Comparison of ENCODE assay signal across 16 cellular contexts in genomic region chr3:159896543-159896942, GRCh38. TPM values are rescaled to one million over a fixed set of nuclear protein-coding genes. Genes with fewer than 3 reads are reported as not detected.
DNase-seq lines count a peak whose midpoint lies in the region; ATAC-seq and TF ChIP-seq lines count a peak whose summit lies in the region.
"Had no signal": no experiment of that assay in that cellular context is flagged by ENCODE, and none has a peak within 500 bp of the region (broad histone marks: within the 10 kb centered on the region; RNA-seq: fewer than 3 reads in every experiment).

No MANE protein-coding gene starts in this region.

- peaks cover 33 to 71% of the 10 kb centered on the region in 2 experiments for H3K36me3 ChIP-seq in SK-N-SH (replicated peaks in 1 of 2; ENCODE audit: control insufficient read depth in 1 of 2, insufficient read depth in 2 of 2, low read length in 1 of 2)
- H3K36me3 ChIP-seq: BLaER1 had no signal

- no peak overlapping the region for H3K4me3 Mint-ChIP-seq in naive thymus-derived CD8-positive, alpha-beta T cell
- H3K4me3 Mint-ChIP-seq: CD8-positive, alpha-beta memory T cell; IgD-negative memory B cell had no signal

- H3K4me3 ChIP-seq in SK-N-SH (ENCODE audit: low read depth in 2 of 2, low read length in 1 of 2), result no peak overlapping the region
- H3K4me3 ChIP-seq: BLaER1 had no signal

- CTCF ChIA-PET in SK-N-SH (lab: Yijun Ruan, JAX), result interaction anchor here (0.9 to 4.0 kb wide), 6 partner anchors 12 to 115 kb away, joined by 3 to 30 read pairs (median 10); partner anchors contain the start of gene IL12A

- no peaks in the 10 kb centered on the region for H3K9me3 Mint-ChIP-seq in naive thymus-derived CD8-positive, alpha-beta T cell
- H3K9me3 Mint-ChIP-seq: IgD-negative memory B cell had no signal

- H3K9ac ChIP-seq in SK-N-SH, result no peak overlapping the region
- H3K9ac ChIP-seq: BLaER1 had no signal

- H3K27ac ChIP-seq in SK-N-SH (ENCODE audit: low read depth in 2 of 2, low read length in 1 of 2) (peak overlapping the region in 1 of 2 experiments; percentile 60; a peak in 2 of 4 replicates), caudate nucleus (ENCODE audit: low read depth, low read length) (peak overlapping the region; percentile 89), temporal lobe (ENCODE audit: low read depth, low read length) (peak overlapping the region; percentile 97)
- H3K27ac ChIP-seq: 22Rv1, BLaER1 had no signal

- H3K4me2 ChIP-seq in SK-N-SH, result no peak overlapping the region
- H3K4me2 ChIP-seq: BLaER1 had no signal

- no peaks in the 10 kb centered on the region for H3K79me2 ChIP-seq in SK-N-SH (ENCODE audit: insufficient read depth)

- no peak overlapping the region for H3K27ac Mint-ChIP-seq in naive thymus-derived CD8-positive, alpha-beta T cell
- H3K27ac Mint-ChIP-seq: CD8-positive, alpha-beta memory T cell; IgD-negative memory B cell had no signal

- no peaks in the 10 kb centered on the region for H3K4me1 Mint-ChIP-seq in naive thymus-derived CD8-positive, alpha-beta T cell
- H3K4me1 Mint-ChIP-seq: CD8-positive, alpha-beta memory T cell; IgD-negative memory B cell had no signal

- no peak for TF ChIP-seq EP300 in SK-N-SH (IDR thresholded peaks at IDR 0.05; ENCODE audit: borderline replicate concordance in 1 of 2, low read depth in 1 of 2, low read length in 1 of 2)

- POLR2A ChIA-PET in SK-N-SH (lab: Yijun Ruan, JAX), result no interaction called here
- POLR2A ChIA-PET in naive thymus-derived CD8-positive, alpha-beta T cell (lab: Charles Lee), result no interaction called here

- H3K9me3 ChIP-seq in SK-N-SH, result no peaks in the 10 kb centered on the region
- H3K9me3 ChIP-seq: BLaER1, Caco-2 had no signal

- no peak for ATAC-seq in SK-N-SH treated with all-trans-retinoic acid at 6 μM for 48 hours
- no peak for ATAC-seq in naive thymus-derived CD8-positive, alpha-beta T cell

- peaks cover 3 to 20% (median 5%) of the 10 kb centered on the region in 5 donors for H3K27me3 Mint-ChIP-seq in naive thymus-derived CD8-positive, alpha-beta T cell
- H3K27me3 Mint-ChIP-seq: IgD-negative memory B cell had no signal

- H3K4me1 ChIP-seq in SK-N-SH (ENCODE audit: control insufficient read depth in 1 of 2, insufficient read depth in 2 of 2, low read depth in 1 of 2, low read length in 1 of 2), result peaks cover 0 to 36% of the 10 kb centered on the region in 2 experiments; a peak in 3 of 4 replicates
- H3K4me1 ChIP-seq: Caco-2 had no signal

- H3K36me3 Mint-ChIP-seq in naive thymus-derived CD8-positive, alpha-beta T cell, result no peaks in the 10 kb centered on the region
- H3K36me3 Mint-ChIP-seq: CD8-positive, alpha-beta memory T cell had no signal

- TF ChIP-seq RAD21 in SK-N-SH (IDR thresholded peaks at IDR 0.05; ENCODE audit: low read length), result no peak

- no peak for TF ChIP-seq CTCF in SK-N-SH (IDR thresholded peaks at IDR 0.05)

- H3F3A ChIP-seq in SK-N-SH (replicated peaks; ENCODE audit: insufficient read depth), result no peaks in the 10 kb centered on the region

- no peaks in the 10 kb centered on the region for H4K20me1 ChIP-seq in SK-N-SH (ENCODE audit: insufficient read depth)
- H4K20me1 ChIP-seq: BLaER1 had no signal

- no peak for DNase-seq in SK-N-SH
- DNase-seq in caudate nucleus (lab: John Stamatoyannopoulos, UW), result no peak
- DNase-seq in medulla oblongata (ENCODE audit: extremely low spot score), result peak; percentile 63
- no peak for DNase-seq in NCI-H1105 treated with DMSO at 0.1 percent for 48 hours (lab: John Stamatoyannopoulos, UW)
- DNase-seq in activated T-cell treated with anti-CD3 and anti-CD28 coated beads for 4 hours, result no peak
- DNase-seq in naive thymus-derived CD8-positive, alpha-beta T cell, result no peak
- DNase-seq: AML-193; Caco-2; CD8-positive, alpha-beta memory T cell; DND-41; GDM1 had no signal

- H2AFZ ChIP-seq in SK-N-SH (ENCODE audit: low read depth), result no peak overlapping the region

- 97% methylated on average over 1 of the region's 1 CpG for WGBS in SK-N-SH (ENCODE audit: low lambda C conversion rate)

- no peaks in the 10 kb centered on the region for H3K9me2 ChIP-seq in SK-N-SH

- no peaks in the 10 kb centered on the region for H3K27me3 ChIP-seq in SK-N-SH (ENCODE audit: insufficient read depth)
- H3K27me3 ChIP-seq: BLaER1 had no signal

TF ChIP-seq in SK-N-SH, 30 proteins besides CTCF, POLR2A, EP300 and RAD21:
- TF ChIP-seq MXI1 (IDR thresholded peaks at IDR 0.05; ENCODE audit: low read depth, low read length), result 0 out of 2 replicates have a peak, but pooled peaks have one; percentile 22
- no peak for TF ChIP-seq YY1 (IDR thresholded peaks at IDR 0.05; ENCODE audit: low read depth)
- TF ChIP-seq POLR2AphosphoS5 (IDR thresholded peaks at IDR 0.05; ENCODE audit: low read depth, low read length), result no peak
- no peak for TF ChIP-seq ELF1 (IDR thresholded peaks at IDR 0.05)

TF ChIP-seq in SK-N-SH treated with all-trans-retinoic acid at 6 μM for 48 hours, 23 proteins besides CTCF, POLR2A, EP300 and RAD21:
- no peak for TF ChIP-seq ISL1 (CRISPR knock-in tag; IDR thresholded peaks at IDR 0.05)
- TF ChIP-seq GLIS3 (CRISPR knock-in tag; IDR thresholded peaks at IDR 0.05), result no peak
- TF ChIP-seq ZNF70 (CRISPR knock-in tag; IDR thresholded peaks at IDR 0.05), result no peak
- TF ChIP-seq TCF4 (CRISPR knock-in tag; IDR thresholded peaks at IDR 0.05; ENCODE audit: borderline replicate concordance), result no peak
- TF ChIP-seq RARB (CRISPR knock-in tag; IDR thresholded peaks at IDR 0.05), result no peak
- no peak for TF ChIP-seq TOX (CRISPR knock-in tag; IDR thresholded peaks at IDR 0.05; ENCODE audit: borderline replicate concordance)
- no peak for TF ChIP-seq PPARA (CRISPR knock-in tag; IDR thresholded peaks at IDR 0.05; ENCODE audit: borderline replicate concordance)

RNA-seq across cellular contexts. Expression of gene SCHIP1, which starts 56.9 kb away (rescaled TPM):
- 13.0 and 18.1 TPM in 2 replicates for polyA plus RNA-seq in SK-N-SH (2012; rRNA removed)
- 17.4 and 22.1 TPM in 2 replicates for polyA plus RNA-seq in SK-N-SH (2012; cell fraction: cytosol; rRNA removed)
- polyA plus RNA-seq in SK-N-SH (2012; cell fraction: nucleus; rRNA removed), result 13.8 and 25.4 TPM in 2 replicates
- 34.7 TPM for total RNA-seq in temporal lobe
- total RNA-seq in naive thymus-derived CD8-positive, alpha-beta T cell, result not detected
- polyA plus RNA-seq in naive thymus-derived CD8-positive, alpha-beta T cell, result not detected
- total RNA-seq: CD8-positive, alpha-beta memory T cell had no signal
- polyA plus RNA-seq: CD8-positive, alpha-beta memory T cell; IgD-negative memory B cell had no signal

Comparison
In these comparisons a context has a peak if more than half of its experiments do, and no peak if none do; other contexts are left out.
1. RNA of gene SCHIP1, which starts 56.9 kb away (total RNA-seq): 34.7 TPM in temporal lobe (single experiment); not detected in naive thymus-derived CD8-positive, alpha-beta T cell; every median in the first group is over 10 times any median in the second.